1 cellular context compared by ENCODE assay signal in genomic region chr15:48177383-48177874, GRCh38.
A peak's percentile ranks its signal among the peaks of the same experiment; 100 is the strongest.
TF ChIP-seq lines count a peak whose summit lies in the region.

No MANE protein-coding gene starts in this region.

TF ChIP-seq in HepG2, 621 proteins besides CTCF, POLR2A, EP300 and RAD21:
- TF ChIP-seq SOX5 (CRISPR knock-in tag; IDR thresholded peaks at IDR 0.05; ENCODE audit: borderline replicate concordance) (no peak), ZBTB3 (CRISPR knock-in tag; IDR thresholded peaks at IDR 0.05; ENCODE audit: borderline replicate concordance, low read depth) (no peak), ATF7 (IDR thresholded peaks at IDR 0.05) (peak; percentile 92), ATF7 (CRISPR knock-in tag; IDR thresholded peaks at IDR 0.05) (no peak)
